18 cellular contexts compared by ENCODE assay signal in the genomic region with DNA sequence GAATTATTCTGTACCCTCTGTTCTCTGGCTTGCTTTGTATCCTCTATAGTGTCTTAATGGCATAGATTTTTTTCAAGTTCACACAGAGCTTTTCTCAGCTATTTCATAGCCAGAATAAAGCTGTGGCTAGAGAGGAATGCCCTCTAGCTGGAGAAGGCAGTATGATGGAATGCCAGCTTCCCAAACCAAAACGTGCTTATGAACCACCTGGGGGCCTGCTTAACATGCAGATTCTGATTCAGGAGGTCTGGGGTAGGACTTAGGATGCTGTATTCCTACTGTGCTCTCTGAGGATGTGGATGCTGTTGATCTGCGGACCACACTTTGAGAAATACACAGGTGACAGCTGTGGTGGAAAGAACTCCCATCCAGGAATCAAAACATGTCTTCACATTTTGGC. TPM values are rescaled to one million over a fixed set of nuclear protein-coding genes. Genes with fewer than 3 reads are reported as not detected.
DNase-seq lines count a peak whose midpoint lies in the region; ATAC-seq and TF ChIP-seq lines count a peak whose summit lies in the region.
"Had no signal": no experiment of that assay in that cellular context is flagged by ENCODE, and none has a peak within 500 bp of the region (broad histone marks: within the 10 kb centered on the region; RNA-seq: fewer than 3 reads in every experiment).

No MANE protein-coding gene starts in this region.

- peaks cover 68% of the 10 kb centered on the region for H3K4me1 Mint-ChIP-seq in WTC11
- H3K4me1 Mint-ChIP-seq: activated naive CD8-positive, alpha-beta T cell treated with anti-CD3 and anti-CD28 coated beads, Interleukin-2, amount 10 ng/mL, durations not matched to agents 7 days and 5 days; naive thymus-derived CD4-positive, alpha-beta T cell had no signal

- no peaks in the 10 kb centered on the region for H3K27me3 Mint-ChIP-seq in WTC11 (ENCODE audit: low read depth)
- H3K27me3 Mint-ChIP-seq: activated naive CD8-positive, alpha-beta T cell treated with anti-CD3 and anti-CD28 coated beads, Interleukin-2, amount 10 ng/mL, durations not matched to agents 7 days and 5 days had no signal

- peak; percentile 45 for DNase-seq in A172 (ENCODE audit: low spot score)
- DNase-seq in H4 (ENCODE audit: low spot score), result peak; percentile 41
- no peak for DNase-seq in WTC11 (ENCODE audit: low spot score)
- no peak for DNase-seq in foreskin keratinocyte
- DNase-seq in anterior cingulate cortex (lab: John Stamatoyannopoulos, UW), result no peak
- no peak for DNase-seq in DMS79 treated with DMSO at 0.1 percent for 48 hours (lab: John Stamatoyannopoulos, UW)
- DNase-seq in stimulated activated naive CD8-positive, alpha-beta T cell treated with anti-CD3 and anti-CD28 coated beads, Interleukin-15, Interleukin-2, amounts not matched to agents 100 U/mL and 50 U/mL, for 24 hours, result no peak
- DNase-seq: activated naive CD8-positive, alpha-beta T cell treated with anti-CD3 and anti-CD28 coated beads, Interleukin-2, amount 10 ng/mL, durations not matched to agents 7 days and 5 days; AML-193; DMS153; left lung; naive thymus-derived CD4-positive, alpha-beta T cell; NCI-H2171 treated with DMSO at 0.1 percent for 48 hours; stimulated activated CD4-positive, alpha-beta T cell treated with anti-CD3 and anti-CD28 coated beads, Interleukin-2, amount 100 ng/mL, for 24 hours had no signal

- TF ChIP-seq CTCF in WTC11 (IDR thresholded peaks at IDR 0.05) (no peak), foreskin keratinocyte (conservative IDR thresholded peaks at IDR 0.05) (peak; percentile 41)

- H3K4me1 ChIP-seq in foreskin keratinocyte, result peaks cover 2% of the 10 kb centered on the region

- POLR2A ChIA-PET in WTC11 (lab: Charles Lee), result interaction anchor here (0.7 to 1.1 kb wide), 3 partner anchors 19 to 106 kb away, joined by 3 to 5 read pairs (median 3); no protein-coding TSS in a partner anchor

- peaks cover 25% of the 10 kb centered on the region for H3K36me3 Mint-ChIP-seq in WTC11
- H3K36me3 Mint-ChIP-seq: activated naive CD8-positive, alpha-beta T cell treated with anti-CD3 and anti-CD28 coated beads, Interleukin-2, amount 10 ng/mL, durations not matched to agents 7 days and 5 days; naive thymus-derived CD4-positive, alpha-beta T cell; type B pancreatic cell had no signal

- no peak overlapping the region for H3K27ac ChIP-seq in foreskin keratinocyte
- H3K27ac ChIP-seq: left lung, right atrium auricular region had no signal

- no peaks in the 10 kb centered on the region for H3K9me3 Mint-ChIP-seq in WTC11
- H3K9me3 Mint-ChIP-seq: activated naive CD8-positive, alpha-beta T cell treated with anti-CD3 and anti-CD28 coated beads, Interleukin-2, amount 10 ng/mL, durations not matched to agents 7 days and 5 days; dendritic cell treated with granulocyte-macrophage colony-stimulating factor and Interleukin-4, amounts not matched to agents 40 ng/mL and 50 ng/mL, for 4 days; type B pancreatic cell had no signal

- peak overlapping the region; percentile 67 for H3K4me3 Mint-ChIP-seq in WTC11
- H3K4me3 Mint-ChIP-seq: activated naive CD8-positive, alpha-beta T cell treated with anti-CD3 and anti-CD28 coated beads, Interleukin-2, amount 10 ng/mL, durations not matched to agents 7 days and 5 days; dendritic cell treated with granulocyte-macrophage colony-stimulating factor and Interleukin-4, amounts not matched to agents 40 ng/mL and 50 ng/mL, for 4 days; naive thymus-derived CD4-positive, alpha-beta T cell; type B pancreatic cell had no signal

- H3K27ac Mint-ChIP-seq in WTC11, result peak overlapping the region; percentile 91
- H3K27ac Mint-ChIP-seq: activated naive CD8-positive, alpha-beta T cell treated with anti-CD3 and anti-CD28 coated beads, Interleukin-2, amount 10 ng/mL, durations not matched to agents 7 days and 5 days; dendritic cell treated with granulocyte-macrophage colony-stimulating factor and Interleukin-4, amounts not matched to agents 40 ng/mL and 50 ng/mL, for 4 days; naive thymus-derived CD4-positive, alpha-beta T cell; type B pancreatic cell had no signal

- no peaks in the 10 kb centered on the region for H3K27me3 ChIP-seq in foreskin keratinocyte
- H3K27me3 ChIP-seq: left lung, right atrium auricular region had no signal

- CTCF ChIA-PET in WTC11 (lab: Charles Lee), result interaction anchor here (0.6 to 9.5 kb wide), 27 partner anchors 10 to 336 kb away, joined by 3 to 121 read pairs (median 4); partner anchors contain the start of gene DPYSL3

- peak; percentile 36 for ATAC-seq in WTC11
- no peak for ATAC-seq in foreskin keratinocyte
- no peak for ATAC-seq in GM21381 (IDR thresholded peaks at IDR 0.05; ENCODE audit: unreplicated experiment)
- no peak for ATAC-seq in stimulated activated naive CD8-positive, alpha-beta T cell treated with anti-CD3 and anti-CD28 coated beads, Interleukin-15, Interleukin-2, amounts not matched to agents 100 U/mL and 50 U/mL, for 24 hours
- ATAC-seq: left lung; naive thymus-derived CD4-positive, alpha-beta T cell had no signal

TF ChIP-seq in WTC11, 78 proteins besides CTCF, POLR2A, EP300 and RAD21:
- TF ChIP-seq SOX15 (CRISPR knock-in tag; IDR thresholded peaks at IDR 0.05), result no peak
- TF ChIP-seq TEAD1 (CRISPR knock-in tag; IDR thresholded peaks at IDR 0.05), result peak; percentile 88
- no peak for TF ChIP-seq CREM (CRISPR knock-in tag; IDR thresholded peaks at IDR 0.05)
- TF ChIP-seq ZBTB43 (CRISPR knock-in tag; IDR thresholded peaks at IDR 0.05), result no peak

RNA-seq across cellular contexts. Expression of gene DPYSL3, which starts 49.9 kb away (rescaled TPM):
- total RNA-seq in A172 (2014; rRNA removed; shearing (Covaris generic)), result 308 and 485 TPM in 2 replicates
- total RNA-seq in H4 (2014; rRNA removed; shearing (Covaris generic)), result 65.2 and 83.9 TPM in 2 replicates
- 329 to 358 TPM (median 338 TPM) in 3 replicates for total RNA-seq in WTC11 (2021)
- 29.4 and 53.6 TPM in 2 replicates for total RNA-seq in foreskin keratinocyte
- 14.5 and 24.3 TPM in 2 replicates for polyA plus RNA-seq in foreskin keratinocyte
- total RNA-seq: activated naive CD8-positive, alpha-beta T cell treated with anti-CD3 and anti-CD28 coated beads, Interleukin-2, amount 10 ng/mL, durations not matched to agents 7 days and 5 days had no signal
- polyA plus RNA-seq: naive thymus-derived CD4-positive, alpha-beta T cell had no signal

Comparison
In these comparisons a context has a peak if more than half of its experiments do, and no peak if none do; other contexts are left out.
1. DNase-seq: peak in A172 (single experiment) and H4 (single experiment); none in WTC11 (single experiment), foreskin keratinocyte (0 of 2), anterior cingulate cortex (0 of 58), DMS79 treated with DMSO at 0.1 percent for 48 hours (single experiment) and stimulated activated naive CD8-positive, alpha-beta T cell treated with anti-CD3 and anti-CD28 coated beads, Interleukin-15, Interleukin-2, amounts not matched to agents 100 U/mL and 50 U/mL, for 24 hours (single experiment).